ENCODE assay signal across 8 cellular contexts in the genomic region with DNA sequence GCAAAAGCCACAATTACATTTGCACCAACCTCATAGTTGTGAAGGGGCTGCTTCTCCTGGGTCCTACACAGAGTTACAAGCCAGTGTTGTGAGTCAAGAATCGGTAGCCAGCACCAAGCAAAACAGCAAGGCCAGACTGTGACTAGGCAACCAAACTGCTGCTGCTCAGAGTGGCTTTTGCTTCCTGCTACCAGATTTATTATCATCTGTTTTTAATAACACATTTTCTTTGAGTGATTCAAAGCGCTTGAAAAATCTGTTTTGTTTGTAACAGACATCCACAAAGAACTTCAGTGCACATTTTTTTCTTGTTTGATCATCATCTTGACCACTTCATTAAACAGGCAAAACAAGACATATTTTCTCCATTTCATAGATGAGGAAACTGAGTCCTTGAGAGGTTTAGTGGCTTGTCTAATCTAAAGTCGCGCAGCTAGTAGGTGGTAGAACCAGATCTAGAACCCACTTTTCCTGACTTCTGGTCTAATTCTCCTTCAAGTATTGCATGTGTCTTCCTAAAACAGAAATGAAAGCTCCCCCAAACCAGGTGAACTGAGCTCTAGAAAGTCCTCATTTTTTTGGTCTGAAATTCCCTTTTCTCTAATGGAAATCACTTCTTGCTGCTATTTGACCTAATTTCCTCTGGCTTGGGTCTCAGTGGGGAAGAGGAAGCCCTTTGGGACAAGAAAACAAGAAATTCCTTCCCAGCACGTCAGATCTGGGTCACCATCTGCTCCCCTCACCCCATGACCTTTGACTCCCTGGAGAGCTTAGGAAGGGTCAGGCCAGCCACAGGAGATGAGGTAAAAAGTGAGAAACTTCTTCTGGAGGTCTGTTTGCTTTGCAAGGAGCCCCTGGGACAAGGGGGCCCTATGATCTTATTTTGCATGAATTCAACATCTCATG. TPM values are rescaled to one million over a fixed set of nuclear protein-coding genes. Genes with fewer than 3 reads are reported as not detected.
DNase-seq lines count a peak whose midpoint lies in the region; ATAC-seq, FAIRE-seq and TF ChIP-seq lines count a peak whose summit lies in the region.
"Had no signal": no experiment of that assay in that cellular context is flagged by ENCODE, and none has a peak within 500 bp of the region (broad histone marks: within the 10 kb centered on the region; RNA-seq: fewer than 3 reads in every experiment).

No MANE protein-coding gene starts in this region.

- no peaks in the 10 kb centered on the region for H3K36me3 Mint-ChIP-seq in type B pancreatic cell

- H3K27ac Mint-ChIP-seq in type B pancreatic cell: peak overlapping the region; percentile 34
- H3K27ac Mint-ChIP-seq: activated naive CD4-positive, alpha-beta T cell treated with anti-CD3 and anti-CD28 coated beads for 36 hours had no signal

- FAIRE-seq in HTR-8/SVneo (lab: Jason Lieb, UNC): peak; percentile 72

- H3K36me3 ChIP-seq in right lobe of liver: no peaks in the 10 kb centered on the region

- H3K4me3 Mint-ChIP-seq in type B pancreatic cell: no peak overlapping the region
- H3K4me3 Mint-ChIP-seq: activated naive CD4-positive, alpha-beta T cell treated with anti-CD3 and anti-CD28 coated beads for 36 hours had no signal

- H3K4me1 ChIP-seq in right lobe of liver: no peaks in the 10 kb centered on the region

- H3K27me3 ChIP-seq in right lobe of liver: no peaks in the 10 kb centered on the region

- H3K27me3 Mint-ChIP-seq in type B pancreatic cell: peaks cover 4% of the 10 kb centered on the region

- no peaks in the 10 kb centered on the region for H3K9me3 Mint-ChIP-seq in type B pancreatic cell
- H3K9me3 Mint-ChIP-seq: activated naive CD4-positive, alpha-beta T cell treated with anti-CD3 and anti-CD28 coated beads for 36 hours had no signal

- TF ChIP-seq POLR2A in right lobe of liver (IDR thresholded peaks at IDR 0.05): no peak

- no peak overlapping the region for H3K4me3 ChIP-seq in right lobe of liver

- peak; percentile 30 to 56 (median 50) for ATAC-seq in right lobe of liver
- no peak for ATAC-seq in stimulated activated naive CD8-positive, alpha-beta T cell treated with anti-CD3 and anti-CD28 coated beads, Interleukin-15, Interleukin-2, amounts not matched to agents 100 U/mL and 50 U/mL, for 24 hours

- H3K27ac ChIP-seq in right lobe of liver: peak overlapping the region in 2 of 3 donors; percentile 13 to 21

- intact Hi-C loops in right lobe of liver (cut with DNase I): no loop called here

- 34% methylated on average over 5 of the region's 5 CpGs for WGBS in right lobe of liver (ENCODE audit: insufficient coverage, low coverage, low lambda C conversion rate, missing lambda C conversion rate)

- peaks cover 31% of the 10 kb centered on the region for H3K4me1 Mint-ChIP-seq in type B pancreatic cell (ENCODE audit: unreplicated experiment)

- DNase-seq in HTR-8/SVneo (ENCODE audit: insufficient read length, low spot score) (peak; percentile 55), cerebellum (ENCODE audit: low spot score) (peak; percentile 68), right lobe of liver (no peak), type B pancreatic cell (ENCODE audit: extremely low spot score, unreplicated experiment) (no peak)
- DNase-seq in stimulated activated naive CD8-positive, alpha-beta T cell treated with anti-CD3 and anti-CD28 coated beads, Interleukin-15, Interleukin-2, amounts not matched to agents 100 U/mL and 50 U/mL, for 24 hours: no peak
- no peak for DNase-seq in stimulated activated CD4-positive, alpha-beta T cell treated with anti-CD3 and anti-CD28 coated beads, Interleukin-12 subunit alpha, Interleukin-12 subunit beta, amount 100 ng/mL, for 4 hours
- no peak for DNase-seq in stimulated activated CD4-positive, alpha-beta T cell treated with anti-CD3 and anti-CD28 coated beads, Interleukin-15, amount 100 ng/mL, for 24 hours

- H3K9me3 ChIP-seq in right lobe of liver: no peaks in the 10 kb centered on the region

- no peak for TF ChIP-seq CTCF in right lobe of liver (IDR thresholded peaks at IDR 0.05)
- TF ChIP-seq CTCF in type B pancreatic cell (conservative IDR thresholded peaks at IDR 0.05): no peak

RNA-seq across cellular contexts. Expression of gene CWC15, which starts 39.9 kb away (rescaled TPM):
- total RNA-seq in cerebellum: 44.7 TPM
- total RNA-seq in right lobe of liver: 10 to 100 TPM; 23.5 to 31.0 (median 26.7) TPM
- total RNA-seq in type B pancreatic cell (ENCODE audit: low replicate concordance): 66.4 and 76.8 TPM in 2 replicates

RNA-seq across cellular contexts. Expression of gene KDM4D, which starts 40.0 kb away (rescaled TPM):
- 1.8 TPM for total RNA-seq in cerebellum
- total RNA-seq in right lobe of liver: under 1 TPM; 0.07 to 0.80 (median 0.18) TPM
- total RNA-seq in type B pancreatic cell (ENCODE audit: low replicate concordance): 0.83 and 2.4 TPM in 2 replicates

Comparison
In these comparisons a context has a peak if more than half of its experiments do, and no peak if none do; other contexts are left out.
1. DNase-seq: peak in HTR-8/SVneo (single experiment) and cerebellum (single experiment); none in right lobe of liver (0 of 3), type B pancreatic cell (single experiment), stimulated activated naive CD8-positive, alpha-beta T cell treated with anti-CD3 and anti-CD28 coated beads, Interleukin-15, Interleukin-2, amounts not matched to agents 100 U/mL and 50 U/mL, for 24 hours (single experiment), stimulated activated CD4-positive, alpha-beta T cell treated with anti-CD3 and anti-CD28 coated beads, Interleukin-12 subunit alpha, Interleukin-12 subunit beta, amount 100 ng/mL, for 4 hours (single experiment) and stimulated activated CD4-positive, alpha-beta T cell treated with anti-CD3 and anti-CD28 coated beads, Interleukin-15, amount 100 ng/mL, for 24 hours (single experiment).